17 cellular contexts compared by ENCODE assay signal in the genomic region with DNA sequence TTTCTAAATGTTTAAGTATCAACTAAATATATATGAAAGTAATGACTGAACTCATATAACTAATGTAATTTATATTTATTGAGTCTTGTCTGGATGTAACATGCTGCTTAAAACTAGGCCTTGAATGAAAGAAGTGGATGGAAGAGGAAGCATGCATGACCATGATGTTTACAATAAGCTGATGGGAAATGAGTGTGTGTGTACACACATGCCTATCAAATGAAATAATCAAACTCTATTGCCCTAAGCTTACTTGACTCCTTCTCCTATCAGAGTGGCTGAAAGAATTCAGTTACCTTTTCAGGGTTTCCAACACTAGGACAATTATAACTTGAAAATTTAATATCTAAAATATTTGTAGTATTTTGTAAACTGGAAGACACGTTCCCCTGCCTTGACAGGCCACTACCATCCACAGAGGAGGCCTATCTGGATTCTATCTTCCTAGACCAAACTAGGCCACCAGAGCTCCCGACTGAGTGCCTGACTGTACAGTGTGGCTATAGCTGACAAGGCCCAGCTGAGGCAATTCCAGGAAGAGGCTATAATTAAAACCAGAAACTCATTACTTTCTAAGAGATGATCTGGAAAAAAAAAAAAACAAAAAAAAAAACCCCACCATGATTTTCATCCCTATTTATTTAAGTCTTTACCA. TPM values are rescaled to one million over a fixed set of nuclear protein-coding genes. Genes with fewer than 3 reads are reported as not detected.
DNase-seq lines count a peak whose midpoint lies in the region; ATAC-seq and TF ChIP-seq lines count a peak whose summit lies in the region.
"Had no signal": no experiment of that assay in that cellular context is flagged by ENCODE, and none has a peak within 500 bp of the region (broad histone marks: within the 10 kb centered on the region; RNA-seq: fewer than 3 reads in every experiment).

No MANE protein-coding gene starts in this region.

- TF ChIP-seq EP300 in esophagus muscularis mucosa (IDR thresholded peaks at IDR 0.05) (no peak), sigmoid colon (IDR thresholded peaks at IDR 0.05) (no peak)

- TF ChIP-seq POLR2A in esophagus muscularis mucosa (IDR thresholded peaks at IDR 0.05; ENCODE audit: low read depth) = no peak
- no peak for TF ChIP-seq POLR2A in sigmoid colon (IDR thresholded peaks at IDR 0.05)
- no peak for TF ChIP-seq POLR2A in esophagus squamous epithelium (IDR thresholded peaks at IDR 0.05)

- H3K9me3 ChIP-seq in RWPE2 (ENCODE audit: severe bottlenecking) (peaks cover 6% of the 10 kb centered on the region), esophagus muscularis mucosa (peaks cover 0 to 8% (median 0%) of the 10 kb centered on the region in 4 donors), sigmoid colon (no peaks in the 10 kb centered on the region), esophagus squamous epithelium (no peaks in the 10 kb centered on the region)
- H3K9me3 ChIP-seq: transverse colon had no signal

- intact Hi-C loops in esophagus muscularis mucosa (cut with DNase I) = loop anchor here (10.0 kb wide), 3 partner anchors 207 to 567 kb away; a partner anchor contains a TSS
- intact Hi-C loops in sigmoid colon (cut with DNase I) = loop anchor here (10.0 kb wide), 1 partner anchor 577 kb away; no protein-coding TSS in a partner anchor
- intact Hi-C loops in esophagus squamous epithelium (cut with DNase I) = no loop called here

- H3K27me3 ChIP-seq in RWPE2 (ENCODE audit: insufficient read depth, poor library complexity, severe bottlenecking) (no peaks in the 10 kb centered on the region), esophagus muscularis mucosa (no peaks in the 10 kb centered on the region), sigmoid colon (no peaks in the 10 kb centered on the region), esophagus squamous epithelium (no peaks in the 10 kb centered on the region)
- H3K27me3 ChIP-seq: heart left ventricle, transverse colon had no signal

- H3K36me3 ChIP-seq in RWPE2 (ENCODE audit: low read depth) (peaks cover 61% of the 10 kb centered on the region), esophagus muscularis mucosa (no peaks in the 10 kb centered on the region), sigmoid colon (no peaks in the 10 kb centered on the region), esophagus squamous epithelium (no peaks in the 10 kb centered on the region)
- H3K36me3 ChIP-seq: heart left ventricle, transverse colon had no signal

- WGBS in esophagus muscularis mucosa = 26% methylated on average over 2 of the region's 2 CpGs
- WGBS in sigmoid colon, 2 donors = 77 to 81% methylated on average over 2 of the region's 2 CpGs
- WGBS in esophagus squamous epithelium, 2 donors = 59 to 68% methylated on average over 2 of the region's 2 CpGs

- TF ChIP-seq CTCF in RWPE2 (IDR thresholded peaks at IDR 0.05; ENCODE audit: poor library complexity, severe bottlenecking) = no peak
- TF ChIP-seq CTCF in esophagus muscularis mucosa (IDR thresholded peaks at IDR 0.05) = no peak
- TF ChIP-seq CTCF in sigmoid colon (IDR thresholded peaks at IDR 0.05) = no peak
- no peak for TF ChIP-seq CTCF in esophagus squamous epithelium (IDR thresholded peaks at IDR 0.05)

- DNase-seq in GM03348 (ENCODE audit: low spot score) (peak; percentile 37), RWPE2 (ENCODE audit: low spot score) (no peak), esophagus muscularis mucosa (ENCODE audit: extremely low spot score) (no peak), renal cortical epithelial cell (ENCODE audit: low read depth) (peak; percentile 64), sigmoid colon (no peak), RPMI8226 (no peak), esophagus squamous epithelium (lab: John Stamatoyannopoulos, UW) (no peak)
- DNase-seq: activated effector memory CD4-positive, alpha-beta T cell treated with anti-CD3 and anti-CD28 coated beads, Interleukin-2, amount 50 U/mL, for 16 hours; DMS79; heart left ventricle; immature natural killer cell; NCI-H187 treated with DMSO at 0.1 percent for 48 hours; NCI-H524; stimulated activated naive B cell treated with anti-CD40 and anti-IgM and Interleukin-4, amounts not matched to agents 10 μg/mL and 1 μg/mL and 100 μg/mL, for 72 hours; transverse colon had no signal

- H3K27ac ChIP-seq in RWPE2 (ENCODE audit: poor library complexity, severe bottlenecking) (peak overlapping the region; percentile 50), esophagus muscularis mucosa (replicated peaks in 1 of 4) (peak overlapping the region in 3 of 4 donors; percentile 17 to 19 (median 18)), sigmoid colon (no peak overlapping the region), esophagus squamous epithelium (no peak overlapping the region)
- H3K27ac ChIP-seq: C4-2B, heart left ventricle, transverse colon had no signal

- H3K4me1 ChIP-seq in RWPE2 (ENCODE audit: insufficient read depth, poor library complexity, severe bottlenecking) (peaks cover 46% of the 10 kb centered on the region), esophagus muscularis mucosa (peaks cover 0 to 40% (median 23%) of the 10 kb centered on the region in 4 donors), sigmoid colon (peaks cover 0 to 28% (median 11%) of the 10 kb centered on the region in 4 donors), esophagus squamous epithelium (peaks cover 0 to 15% (median 0%) of the 10 kb centered on the region in 3 donors)
- H3K4me1 ChIP-seq: heart left ventricle had no signal

- ATAC-seq in RWPE2 (ENCODE audit: low read depth) = peak; percentile 83
- ATAC-seq: HCT116; stimulated activated naive B cell treated with anti-CD40 and anti-IgM and Interleukin-4, amounts not matched to agents 10 μg/mL and 1 μg/mL and 100 μg/mL, for 72 hours had no signal

- H3K4me3 ChIP-seq in RWPE2 (ENCODE audit: severe bottlenecking) (no peak overlapping the region), esophagus muscularis mucosa (no peak overlapping the region), sigmoid colon (no peak overlapping the region), esophagus squamous epithelium (no peak overlapping the region)
- H3K4me3 ChIP-seq: heart left ventricle, transverse colon had no signal

RNA-seq across cellular contexts. Expression of a gene that starts 7.6 kb away (rescaled TPM):
- total RNA-seq in esophagus muscularis mucosa (10 to 100 TPM; 18.1 to 26.0 (median 21.2) TPM), renal cortical epithelial cell (31.7 and 39.6 TPM in 2 replicates), sigmoid colon (10 to 100 TPM in 2 of 4 donors, 1 to 10 TPM in 2; 7.2 to 11.9 (median 10.1) TPM), esophagus squamous epithelium (10 to 100 TPM in 1 of 4 donors, 1 to 10 TPM in 3; 2.7 to 10.3 (median 5.8) TPM)
- polyA plus RNA-seq in sigmoid colon = 1 to 10 TPM in 2 of 3 donors, under 1 TPM in 1; 0.46 to 1.8 (median 1.1) TPM

Comparison
In these comparisons a context has a peak if more than half of its experiments do, and no peak if none do; other contexts are left out.
1. DNase-seq: peak in GM03348 (single experiment) and renal cortical epithelial cell (single experiment); none in RWPE2 (single experiment), esophagus muscularis mucosa (single experiment), sigmoid colon (single experiment), RPMI8226 (single experiment) and esophagus squamous epithelium (single experiment).
2. H3K27ac ChIP-seq: peak in RWPE2 (single experiment) and esophagus muscularis mucosa (3 of 4); none in sigmoid colon (0 of 4) and esophagus squamous epithelium (0 of 4).